ENCODE assay signal across 8 cellular contexts in genomic region chr12:108730337-108731104, GRCh38. TPM values are rescaled to one million over a fixed set of nuclear protein-coding genes. Genes with fewer than 3 reads are reported as not detected.
DNase-seq lines count a peak whose midpoint lies in the region; FAIRE-seq and TF ChIP-seq lines count a peak whose summit lies in the region.

No MANE protein-coding gene starts in this region.

- no peak for TF ChIP-seq EP300 in ovary (IDR thresholded peaks at IDR 0.05)

- TF ChIP-seq CTCF in cardiac muscle cell (IDR thresholded peaks at IDR 0.05; ENCODE audit: low read depth, low read length), result no peak
- no peak for TF ChIP-seq CTCF in ovary (IDR thresholded peaks at IDR 0.05)

- peak overlapping the region; percentile 72 for H3K27ac Mint-ChIP-seq in activated naive CD8-positive, alpha-beta T cell

- WGBS in ovary, 3 donors, result 0 to 1% (median 1%) methylated on average over 30 to 46 of the region's 46 CpGs

- H3K4me1 ChIP-seq in Karpas-422 (ENCODE audit: low read length), result peaks cover 30% of the 10 kb centered on the region
- peaks cover 15% of the 10 kb centered on the region for H3K4me1 ChIP-seq in cardiac muscle cell (ENCODE audit: low read depth)
- H3K4me1 ChIP-seq in ovary (ENCODE audit: insufficient read depth), result no peaks in the 10 kb centered on the region

- 0 out of 2 replicates have a peak, but pooled peaks cover 4% of the 10 kb centered on the region for H3K27me3 ChIP-seq in Karpas-422 (ENCODE audit: low read length)
- no peaks in the 10 kb centered on the region for H3K27me3 ChIP-seq in cardiac muscle cell
- H3K27me3 ChIP-seq in ovary, result no peaks in the 10 kb centered on the region

- no peaks in the 10 kb centered on the region for H3K36me3 ChIP-seq in Karpas-422 (ENCODE audit: insufficient read depth, low read length)
- no peaks in the 10 kb centered on the region for H3K36me3 ChIP-seq in cardiac muscle cell
- no peaks in the 10 kb centered on the region for H3K36me3 ChIP-seq in ovary

- H3K4me3 Mint-ChIP-seq in activated naive CD8-positive, alpha-beta T cell, result peak overlapping the region; percentile 89

- H3K9me2 ChIP-seq in Karpas-422 (replicated peaks; ENCODE audit: insufficient read depth, low read length), result no peaks in the 10 kb centered on the region

- H3K4me2 ChIP-seq in Karpas-422 (ENCODE audit: low read depth, low read length, poor library complexity, severe bottlenecking), result peak overlapping the region; percentile 96

- TF ChIP-seq POLR2A in ovary (IDR thresholded peaks at IDR 0.05), result peak; percentile 63

- H3K4me3 ChIP-seq in Karpas-422 (ENCODE audit: low read length) (peak overlapping the region; percentile 83), cardiac muscle cell (peak overlapping the region; percentile 98), ovary (peak overlapping the region; percentile 82)

- H3K27ac ChIP-seq in Karpas-422 (ENCODE audit: low read length) (no peak overlapping the region), cardiac muscle cell (peak overlapping the region; percentile 95), ovary (peak overlapping the region; percentile 91)

- H2AFZ ChIP-seq in Karpas-422 (ENCODE audit: low read length), result peak overlapping the region; percentile 67

- no peaks in the 10 kb centered on the region for H3K9me3 Mint-ChIP-seq in activated naive CD8-positive, alpha-beta T cell (ENCODE audit: low read depth)

- peaks cover 4% of the 10 kb centered on the region; the same call in 1 of the 2 replicates for H4K20me1 ChIP-seq in Karpas-422 (ENCODE audit: insufficient read depth, low read depth, low read length)

- peaks cover 30% of the 10 kb centered on the region for H3K4me1 Mint-ChIP-seq in activated naive CD8-positive, alpha-beta T cell (ENCODE audit: low read depth)

- H3K79me2 ChIP-seq in Karpas-422 (ENCODE audit: low read length), result no peaks in the 10 kb centered on the region

- intact Hi-C loops in ovary (cut with DNase I), result loop anchor here in 3 of 4 donors (2.0 to 10.0 kb wide), 5 partner anchors 38 to 124 kb away; partner anchors contain the start of gene SSH1 (in 1 of the 3)

- DNase-seq in activated effector memory CD4-positive, alpha-beta T cell treated with anti-CD3 and anti-CD28 coated beads, Interleukin-2, amount 50 U/mL, for 16 hours, result peak; percentile 73
- no peak for DNase-seq in activated effector memory CD4-positive, alpha-beta T cell treated with Interleukin-2 at 50 U/mL for 16 hours
- peak; percentile 70 for DNase-seq in Karpas-422
- DNase-seq in RPMI7951 (ENCODE audit: low read depth), result peak; percentile 82
- DNase-seq in cardiac muscle cell (ENCODE audit: low read depth in 1 of 2, low spot score in 1 of 2), result peak; percentile 73 to 80
- DNase-seq in ovary, result peak; percentile 63 to 78 (median 72)
- DNase-seq in urothelium cell line (ENCODE audit: low spot score), result peak; percentile 50

- FAIRE-seq in urothelium cell line (lab: Jason Lieb, UNC), result no peak

- H3K9me3 ChIP-seq in Karpas-422 (ENCODE audit: low read length) (no peaks in the 10 kb centered on the region), cardiac muscle cell (ENCODE audit: low read depth) (no peaks in the 10 kb centered on the region), ovary (no peaks in the 10 kb centered on the region)

- H3K9ac ChIP-seq in Karpas-422 (ENCODE audit: low read length), result peak overlapping the region; percentile 78

- no peaks in the 10 kb centered on the region for H3K27me3 Mint-ChIP-seq in activated naive CD8-positive, alpha-beta T cell

- H3K36me3 Mint-ChIP-seq in activated naive CD8-positive, alpha-beta T cell, result no peaks in the 10 kb centered on the region

RNA-seq across cellular contexts. Expression of gene CORO1C, which starts 0.8 kb away (rescaled TPM):
- total RNA-seq in Karpas-422 (2014; rRNA removed; shearing (Covaris generic); ENCODE audit: low replicate concordance), result 11.1 and 14.9 TPM in 2 replicates
- 84.3 and 91.2 TPM in 2 replicates for total RNA-seq in RPMI7951 (2014; rRNA removed; shearing (Covaris generic))
- 48.0 and 65.4 TPM in 2 replicates for total RNA-seq in cardiac muscle cell
- polyA plus RNA-seq in cardiac muscle cell, result 67.5 and 72.5 TPM in 2 replicates
- 100 to 1,000 TPM in 5 of 7 donors, 10 to 100 TPM in 2; 58.7 to 143 (median 113) TPM for total RNA-seq in ovary
- 100 to 1,000 TPM in 1 of 2 donors, 10 to 100 TPM in 1; 35.1 to 122 TPM for polyA plus RNA-seq in ovary
